1 cellular context compared by ENCODE assay signal in genomic region chr7:15801565-15801964, GRCh38.
TF ChIP-seq lines count a peak whose summit lies in the region.

No MANE protein-coding gene starts in this region.

TF ChIP-seq in IMR-90, 13 proteins besides CTCF, POLR2A, EP300 and RAD21 (continued from another document):
- TF ChIP-seq, protein P1, sequence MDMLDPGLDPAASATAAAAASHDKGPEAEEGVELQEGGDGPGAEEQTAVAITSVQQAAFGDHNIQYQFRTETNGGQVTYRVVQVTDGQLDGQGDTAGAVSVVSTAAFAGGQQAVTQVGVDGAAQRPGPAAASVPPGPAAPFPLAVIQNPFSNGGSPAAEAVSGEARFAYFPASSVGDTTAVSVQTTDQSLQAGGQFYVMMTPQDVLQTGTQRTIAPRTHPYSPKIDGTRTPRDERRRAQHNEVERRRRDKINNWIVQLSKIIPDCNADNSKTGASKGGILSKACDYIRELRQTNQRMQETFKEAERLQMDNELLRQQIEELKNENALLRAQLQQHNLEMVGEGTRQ (IDR thresholded peaks at IDR 0.05; ENCODE audit: low read depth, low read length), result no peak
- TF ChIP-seq MXI1 (IDR thresholded peaks at IDR 0.05; ENCODE audit: borderline replicate concordance, low read depth, low read length), result no peak
- TF ChIP-seq, protein P2, sequence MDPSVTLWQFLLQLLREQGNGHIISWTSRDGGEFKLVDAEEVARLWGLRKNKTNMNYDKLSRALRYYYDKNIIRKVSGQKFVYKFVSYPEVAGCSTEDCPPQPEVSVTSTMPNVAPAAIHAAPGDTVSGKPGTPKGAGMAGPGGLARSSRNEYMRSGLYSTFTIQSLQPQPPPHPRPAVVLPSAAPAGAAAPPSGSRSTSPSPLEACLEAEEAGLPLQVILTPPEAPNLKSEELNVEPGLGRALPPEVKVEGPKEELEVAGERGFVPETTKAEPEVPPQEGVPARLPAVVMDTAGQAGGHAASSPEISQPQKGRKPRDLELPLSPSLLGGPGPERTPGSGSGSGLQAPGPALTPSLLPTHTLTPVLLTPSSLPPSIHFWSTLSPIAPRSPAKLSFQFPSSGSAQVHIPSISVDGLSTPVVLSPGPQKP (IDR thresholded peaks at IDR 0.05; ENCODE audit: borderline replicate concordance, low read depth, low read length), result no peak
- TF ChIP-seq MAFK (IDR thresholded peaks at IDR 0.05; ENCODE audit: low read depth, low read length), result no peak
- TF ChIP-seq FOS (IDR thresholded peaks at IDR 0.05; ENCODE audit: low read depth, low read length), result no peak
- no peak for TF ChIP-seq BHLHE40 (IDR thresholded peaks at IDR 0.05; ENCODE audit: low read depth, low read length)
TF ChIP-seq in IMR-90: peak in this region for 0.
